ENCODE assay signal across 31 cellular contexts in the genomic region with DNA sequence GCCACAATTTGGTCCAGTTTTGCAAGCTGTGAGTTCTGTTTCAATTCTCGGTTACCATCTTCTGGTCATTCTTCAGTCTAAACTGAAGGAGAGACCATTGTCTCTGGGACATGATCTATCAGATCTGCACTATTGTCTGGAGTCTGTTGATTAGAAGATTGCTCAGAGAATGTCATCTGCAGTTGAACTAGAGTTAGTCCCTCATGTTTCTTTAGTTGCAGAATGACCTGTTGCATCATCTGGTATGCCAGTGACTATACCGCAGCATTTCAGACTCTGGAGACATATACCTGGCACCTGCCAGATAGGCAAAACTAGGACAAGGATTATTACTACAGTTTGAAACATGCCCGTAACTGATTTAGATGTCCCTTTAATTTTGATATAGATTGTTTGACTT.
"Had no signal": no experiment of that assay in that cellular context is flagged by ENCODE, and none has a peak within 500 bp of the region (broad histone marks: within the 10 kb centered on the region; RNA-seq: fewer than 3 reads in every experiment).

No MANE protein-coding gene starts in this region.

- H3K36me3 Mint-ChIP-seq: mesothelial cell of epicardium; naive B cell; natural killer cell; neural progenitor cell; stimulated activated effector memory CD8-positive, alpha-beta T cell treated with anti-CD3 and anti-CD28 coated beads, Interleukin-12 subunit alpha, Interleukin-12 subunit beta, amount 100 ng/mL, for 72 hours had no signal

- FAIRE-seq: keratinocyte, small intestine had no signal

- DNase-seq: kidney glomerular epithelial cell; left cardiac atrium; left lung; lower lobe of right lung; mammary epithelial cell; mesenchymal stem cell; naive B cell; natural killer cell; nephron progenitor cell; occipital lobe; retina; right cardiac atrium; sigmoid colon; small intestine; spleen; stimulated activated CD4-positive, alpha-beta T cell treated with anti-CD3 and anti-CD28 coated beads, Interleukin-4, amount 100 ng/mL, for 24 hours; stimulated activated naive CD4-positive, alpha-beta T cell; tibial artery; trophoblast cell; upper lobe of right lung; uterus had no signal

- H3K27me3 ChIP-seq: hepatocyte, left lung, neural progenitor cell, neutrophil, sigmoid colon, spleen, suprapubic skin, tibial artery, upper lobe of right lung, uterus had no signal

- H3K36me3 ChIP-seq: left lung, lower lobe of right lung, neural progenitor cell, neutrophil, sigmoid colon, spleen, suprapubic skin, thoracic aorta, tibial artery, upper lobe of right lung, uterus had no signal

- H3K79me2 ChIP-seq: hepatocyte, parathyroid adenoma had no signal

- H3K4me1 ChIP-seq: neural progenitor cell, parathyroid adenoma, sigmoid colon, suprapubic skin, tibial artery, upper lobe of right lung, uterus had no signal

- H3K27ac Mint-ChIP-seq: mesothelial cell of epicardium; naive B cell; natural killer cell; nephron progenitor cell; neural progenitor cell; stimulated activated effector memory CD8-positive, alpha-beta T cell treated with anti-CD3 and anti-CD28 coated beads, Interleukin-12 subunit alpha, Interleukin-12 subunit beta, amount 100 ng/mL, for 72 hours; stimulated activated naive CD8-positive, alpha-beta T cell treated with anti-CD3 and anti-CD28 coated beads, Interleukin-15, Interleukin-2, amounts not matched to agents 100 ng/mL and 50 ng/mL, for 24 hours had no signal

- H3K4me2 ChIP-seq: hepatocyte, neural progenitor cell had no signal

- H2AFZ ChIP-seq: hepatocyte, neural progenitor cell, parathyroid adenoma had no signal

- H3K9me3 ChIP-seq: left lung, lower lobe of right lung, neutrophil, sigmoid colon, spleen, suprapubic skin, thoracic aorta, upper lobe of right lung, uterus had no signal

- H3K27me3 Mint-ChIP-seq: naive B cell; stimulated activated naive CD8-positive, alpha-beta T cell treated with anti-CD3 and anti-CD28 coated beads, Interleukin-15, Interleukin-2, amounts not matched to agents 100 ng/mL and 50 ng/mL, for 24 hours had no signal

- H3K4me3 Mint-ChIP-seq: mesothelial cell of epicardium; naive B cell; natural killer cell; nephron progenitor cell; neural progenitor cell; stimulated activated effector memory CD8-positive, alpha-beta T cell treated with anti-CD3 and anti-CD28 coated beads, Interleukin-12 subunit alpha, Interleukin-12 subunit beta, amount 100 ng/mL, for 72 hours; stimulated activated naive CD8-positive, alpha-beta T cell treated with anti-CD3 and anti-CD28 coated beads, Interleukin-15, Interleukin-2, amounts not matched to agents 100 ng/mL and 50 ng/mL, for 24 hours had no signal

- H3K9me3 Mint-ChIP-seq: mesothelial cell of epicardium; natural killer cell; nephron progenitor cell; neural progenitor cell; stimulated activated effector memory CD8-positive, alpha-beta T cell treated with anti-CD3 and anti-CD28 coated beads, Interleukin-12 subunit alpha, Interleukin-12 subunit beta, amount 100 ng/mL, for 72 hours; stimulated activated naive CD8-positive, alpha-beta T cell treated with anti-CD3 and anti-CD28 coated beads, Interleukin-15, Interleukin-2, amounts not matched to agents 100 ng/mL and 50 ng/mL, for 24 hours had no signal

- ATAC-seq: left cardiac atrium; left lung; lower lobe of right lung; natural killer cell; right cardiac atrium; stimulated activated effector memory CD8-positive, alpha-beta T cell treated with anti-CD3 and anti-CD28 coated beads, Interleukin-12 subunit alpha, Interleukin-12 subunit beta, amount 100 ng/mL, for 72 hours; upper lobe of right lung had no signal

- H3K9ac ChIP-seq: neural progenitor cell, parathyroid adenoma had no signal

- H3K4me1 Mint-ChIP-seq: mesothelial cell of epicardium; naive B cell; natural killer cell; nephron progenitor cell; neural progenitor cell; stimulated activated effector memory CD8-positive, alpha-beta T cell treated with anti-CD3 and anti-CD28 coated beads, Interleukin-12 subunit alpha, Interleukin-12 subunit beta, amount 100 ng/mL, for 72 hours had no signal

- H3K27ac ChIP-seq: hepatocyte, left lung, lower lobe of right lung, neural progenitor cell, neutrophil, parathyroid adenoma, sigmoid colon, spleen, suprapubic skin, thoracic aorta, tibial artery, upper lobe of right lung, uterus had no signal

- H3K4me3 ChIP-seq: hepatocyte, left lung, lower lobe of right lung, neural progenitor cell, sigmoid colon, spleen, suprapubic skin, thoracic aorta, tibial artery, upper lobe of right lung, uterus had no signal
